In the genomic region with DNA sequence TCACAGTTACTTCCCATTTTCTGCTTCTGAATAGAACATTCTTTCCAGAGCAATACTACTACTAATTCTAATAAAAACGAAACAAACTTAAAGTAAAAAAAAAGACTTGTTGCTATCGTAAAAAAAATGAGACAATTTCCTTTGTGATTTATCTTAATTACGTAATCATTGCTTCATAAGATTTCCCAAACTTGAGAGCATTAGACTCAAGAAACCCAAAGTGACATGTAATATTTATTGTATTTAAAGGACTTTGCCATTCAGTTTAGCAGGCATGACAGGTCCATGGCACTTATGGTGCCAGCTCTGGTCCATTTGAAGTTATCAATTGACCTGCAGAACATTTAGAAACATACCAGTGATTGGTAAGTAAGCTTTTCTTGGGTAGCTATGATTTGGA, we compare ENCODE assay signal across 23 cellular contexts.
"Had no signal": no experiment of that assay in that cellular context is flagged by ENCODE, and none has a peak within 500 bp of the region (broad histone marks: within the 10 kb centered on the region; RNA-seq: fewer than 3 reads in every experiment).

No MANE protein-coding gene starts in this region.

- FAIRE-seq: islet of Langerhans had no signal

- DNase-seq: activated B cell treated with CpG ODN at 0.5 μM for 24 hours; activated CD4-positive, alpha-beta memory T cell treated with anti-CD3 and anti-CD28 coated beads for 36 hours; activated CD4-positive, alpha-beta T cell treated with anti-CD3 and anti-CD28 coated beads for 4 hours; activated effector memory CD4-positive, alpha-beta T cell treated with anti-CD3 and anti-CD28 coated beads, Interleukin-2, amount 50 U/mL, for 16 hours; activated naive CD4-positive, alpha-beta T cell treated with anti-CD3 and anti-CD28 coated beads, Interleukin-2, amount 50 U/mL, for 16 hours; activated naive CD8-positive, alpha-beta T cell treated with anti-CD3 and anti-CD28 coated beads, Interleukin-2, amount 50 U/mL, for 24 hours; activated T-cell treated with anti-CD3 and anti-CD28 coated beads, Interleukin-2, amount 50 U/mL, for 72 hours; anterior cingulate cortex; body of pancreas; cortex of kidney; endodermal cell; heart left ventricle; left ventricle myocardium superior; ovary; psoas muscle; stimulated activated CD4-positive, alpha-beta T cell treated with anti-CD3 and anti-CD28 coated beads, Interleukin-4, amount 100 ng/mL, for 24 hours; stimulated activated naive CD4-positive, alpha-beta T cell treated with Interleukin-2 at 50 U/mL for 16 hours; T-helper 9 cell; upper lobe of left lung had no signal

- H3K4me1 ChIP-seq: body of pancreas, psoas muscle, right atrium auricular region had no signal

- H3K27ac ChIP-seq: body of pancreas, cardiac muscle cell, ovary, psoas muscle, right atrium auricular region, thoracic aorta, upper lobe of left lung had no signal

- H3K36me3 ChIP-seq: cardiac muscle cell, heart left ventricle, ovary, right atrium auricular region, thoracic aorta, upper lobe of left lung had no signal

- H3K9me3 ChIP-seq: body of pancreas, heart left ventricle, ovary, psoas muscle, right atrium auricular region, thoracic aorta, upper lobe of left lung had no signal

- H3K27me3 ChIP-seq: body of pancreas, cardiac muscle cell, ovary, right atrium auricular region, upper lobe of left lung had no signal

- H3K4me3 ChIP-seq: body of pancreas, cardiac muscle cell, heart left ventricle, ovary, psoas muscle, right atrium auricular region, thoracic aorta, upper lobe of left lung had no signal
